Comparison of ENCODE assay signal across 23 cellular contexts in the genomic region with DNA sequence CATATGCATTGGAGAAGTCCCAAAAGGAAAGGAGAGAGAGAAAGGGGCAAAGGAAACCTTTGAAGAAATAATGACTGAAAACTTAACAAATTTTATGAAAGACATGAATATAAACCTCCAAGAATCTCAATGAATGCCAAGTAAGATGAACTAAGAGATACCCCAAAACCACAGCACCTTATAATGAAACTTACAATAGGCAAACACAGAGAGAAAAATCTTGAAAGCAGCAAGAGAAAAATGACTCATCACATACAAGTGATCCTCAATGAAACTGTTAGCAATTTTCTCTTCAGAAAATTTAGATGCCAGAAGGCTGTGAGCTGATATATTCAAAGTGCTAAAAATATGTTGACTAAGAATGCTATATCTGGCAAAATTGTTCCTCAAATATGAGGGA. TPM values are rescaled to one million over a fixed set of nuclear protein-coding genes. Genes with fewer than 3 reads are reported as not detected.
DNase-seq lines count a peak whose midpoint lies in the region; ATAC-seq, FAIRE-seq and TF ChIP-seq lines count a peak whose summit lies in the region.
"Had no signal": no experiment of that assay in that cellular context is flagged by ENCODE, and none has a peak within 500 bp of the region (broad histone marks: within the 10 kb centered on the region; RNA-seq: fewer than 3 reads in every experiment).

No MANE protein-coding gene starts in this region.

- H3K27ac Mint-ChIP-seq in activated CD8-positive, alpha-beta T cell treated with anti-CD3 and anti-CD28 coated beads for 36 hours, result no peak overlapping the region
- H3K27ac Mint-ChIP-seq in activated CD8-positive, alpha-beta T cell treated with anti-CD3 and anti-CD28 coated beads, Interleukin-2, amount 10 ng/mL, durations not matched to agents 7 days and 5 days, result no peak overlapping the region
- no peak overlapping the region for H3K27ac Mint-ChIP-seq in activated naive CD8-positive, alpha-beta T cell treated with anti-CD3 and anti-CD28 coated beads, Interleukin-2, amount 50 U/mL, for 24 hours
- no peak overlapping the region for H3K27ac Mint-ChIP-seq in activated naive CD8-positive, alpha-beta T cell treated with anti-CD3 and anti-CD28 coated beads for 36 hours
- H3K27ac Mint-ChIP-seq in astrocyte (ENCODE audit: unreplicated experiment), result no peak overlapping the region
- H3K27ac Mint-ChIP-seq in osteocyte (ENCODE audit: unreplicated experiment), result no peak overlapping the region
- H3K27ac Mint-ChIP-seq: H9, IgD-negative memory B cell had no signal

- intact Hi-C loops in activated CD8-positive, alpha-beta T cell treated with anti-CD3 and anti-CD28 coated beads for 36 hours (cut with micrococcal nuclease), result no loop called here

- ATAC-seq in activated CD8-positive, alpha-beta T cell treated with anti-CD3 and anti-CD28 coated beads for 36 hours, result peak; percentile 72
- no peak for ATAC-seq in activated CD8-positive, alpha-beta T cell treated with anti-CD3 and anti-CD28 coated beads, Interleukin-2, amount 10 ng/mL, durations not matched to agents 7 days and 5 days
- peak; percentile 36 for ATAC-seq in activated naive CD8-positive, alpha-beta T cell treated with anti-CD3 and anti-CD28 coated beads, Interleukin-2, amount 50 U/mL, for 24 hours

- peaks cover 1% of the 10 kb centered on the region for H3K36me3 Mint-ChIP-seq in activated CD8-positive, alpha-beta T cell treated with anti-CD3 and anti-CD28 coated beads for 36 hours (ENCODE audit: low read depth)
- no peaks in the 10 kb centered on the region for H3K36me3 Mint-ChIP-seq in activated CD8-positive, alpha-beta T cell treated with anti-CD3 and anti-CD28 coated beads, Interleukin-2, amount 10 ng/mL, durations not matched to agents 7 days and 5 days (ENCODE audit: low read depth)
- no peaks in the 10 kb centered on the region for H3K36me3 Mint-ChIP-seq in activated naive CD8-positive, alpha-beta T cell treated with anti-CD3 and anti-CD28 coated beads, Interleukin-2, amount 50 U/mL, for 24 hours (ENCODE audit: low read depth)
- no peaks in the 10 kb centered on the region for H3K36me3 Mint-ChIP-seq in activated naive CD8-positive, alpha-beta T cell treated with anti-CD3 and anti-CD28 coated beads for 36 hours
- H3K36me3 Mint-ChIP-seq in astrocyte (ENCODE audit: low read depth, unreplicated experiment) (no peaks in the 10 kb centered on the region), osteocyte (ENCODE audit: unreplicated experiment) (no peaks in the 10 kb centered on the region)

- FAIRE-seq in astrocyte (lab: Jason Lieb, UNC), result peak; percentile 79

- no peak overlapping the region for H3K4me2 ChIP-seq in astrocyte (ENCODE audit: low read length)
- H3K4me2 ChIP-seq: KMS-11 had no signal

- peaks cover 6% of the 10 kb centered on the region for H3K9me3 Mint-ChIP-seq in activated CD8-positive, alpha-beta T cell treated with anti-CD3 and anti-CD28 coated beads for 36 hours
- H3K9me3 Mint-ChIP-seq in activated CD8-positive, alpha-beta T cell treated with anti-CD3 and anti-CD28 coated beads, Interleukin-2, amount 10 ng/mL, durations not matched to agents 7 days and 5 days (ENCODE audit: insufficient read depth), result no peaks in the 10 kb centered on the region
- H3K9me3 Mint-ChIP-seq in activated naive CD8-positive, alpha-beta T cell treated with anti-CD3 and anti-CD28 coated beads, Interleukin-2, amount 50 U/mL, for 24 hours, result peaks cover 13% of the 10 kb centered on the region
- peaks cover 5% of the 10 kb centered on the region for H3K9me3 Mint-ChIP-seq in activated naive CD8-positive, alpha-beta T cell treated with anti-CD3 and anti-CD28 coated beads for 36 hours
- no peaks in the 10 kb centered on the region for H3K9me3 Mint-ChIP-seq in astrocyte (ENCODE audit: unreplicated experiment)
- peaks cover 12% of the 10 kb centered on the region for H3K9me3 Mint-ChIP-seq in osteocyte (ENCODE audit: unreplicated experiment)

- no peak overlapping the region for H3K27ac ChIP-seq in astrocyte (ENCODE audit: low read depth, low read length)
- H3K27ac ChIP-seq: GM23248, HL-60, KMS-11, Peyer's patch had no signal

- H3K4me3 Mint-ChIP-seq in activated CD8-positive, alpha-beta T cell treated with anti-CD3 and anti-CD28 coated beads for 36 hours, result no peak overlapping the region
- H3K4me3 Mint-ChIP-seq in activated CD8-positive, alpha-beta T cell treated with anti-CD3 and anti-CD28 coated beads, Interleukin-2, amount 10 ng/mL, durations not matched to agents 7 days and 5 days, result no peak overlapping the region
- H3K4me3 Mint-ChIP-seq in activated naive CD8-positive, alpha-beta T cell treated with anti-CD3 and anti-CD28 coated beads, Interleukin-2, amount 50 U/mL, for 24 hours, result no peak overlapping the region
- H3K4me3 Mint-ChIP-seq in activated naive CD8-positive, alpha-beta T cell treated with anti-CD3 and anti-CD28 coated beads for 36 hours, result no peak overlapping the region
- H3K4me3 Mint-ChIP-seq in astrocyte (ENCODE audit: unreplicated experiment) (no peak overlapping the region), osteocyte (ENCODE audit: unreplicated experiment) (no peak overlapping the region)
- H3K4me3 Mint-ChIP-seq: H9, IgD-negative memory B cell had no signal

- no peak for DNase-seq in activated CD8-positive, alpha-beta T cell treated with anti-CD3 and anti-CD28 coated beads for 36 hours
- DNase-seq in activated CD8-positive, alpha-beta T cell treated with anti-CD3 and anti-CD28 coated beads, Interleukin-2, amount 10 ng/mL, durations not matched to agents 7 days and 5 days, result no peak
- no peak for DNase-seq in activated naive CD8-positive, alpha-beta T cell treated with anti-CD3 and anti-CD28 coated beads, Interleukin-2, amount 50 U/mL, for 24 hours
- no peak for DNase-seq in activated naive CD8-positive, alpha-beta T cell treated with anti-CD3 and anti-CD28 coated beads for 36 hours
- no peak for DNase-seq in astrocyte (ENCODE audit: low read depth)
- DNase-seq in osteocyte (ENCODE audit: extremely low spot score, unreplicated experiment), result no peak
- DNase-seq in NOMO-1 treated with DMSO at 0.1 percent for 48 hours (lab: John Stamatoyannopoulos, UW; ENCODE audit: unreplicated experiment), result no peak
- DNase-seq: Calu3, DMS153, GM23248, H9, MM.1S, NCI-H1048, NCI-H1417, NCI-H2029 treated with DMSO at 0.1 percent for 48 hours, NCI-H69, OCI-M1, Peyer's patch, SHP77 treated with DMSO at 0.1 percent for 48 hours had no signal

- H3K27me3 Mint-ChIP-seq in activated CD8-positive, alpha-beta T cell treated with anti-CD3 and anti-CD28 coated beads for 36 hours, result peaks cover 6% of the 10 kb centered on the region
- peaks cover 15% of the 10 kb centered on the region for H3K27me3 Mint-ChIP-seq in activated CD8-positive, alpha-beta T cell treated with anti-CD3 and anti-CD28 coated beads, Interleukin-2, amount 10 ng/mL, durations not matched to agents 7 days and 5 days (ENCODE audit: low read depth)
- H3K27me3 Mint-ChIP-seq in activated naive CD8-positive, alpha-beta T cell treated with anti-CD3 and anti-CD28 coated beads, Interleukin-2, amount 50 U/mL, for 24 hours, result peaks cover 4% of the 10 kb centered on the region
- H3K27me3 Mint-ChIP-seq in activated naive CD8-positive, alpha-beta T cell treated with anti-CD3 and anti-CD28 coated beads for 36 hours, result peaks cover 4% of the 10 kb centered on the region
- no peaks in the 10 kb centered on the region for H3K27me3 Mint-ChIP-seq in astrocyte (ENCODE audit: low read depth, unreplicated experiment)
- peaks cover 13% of the 10 kb centered on the region for H3K27me3 Mint-ChIP-seq in osteocyte (ENCODE audit: unreplicated experiment)

- no peaks in the 10 kb centered on the region for H4K20me1 ChIP-seq in astrocyte (ENCODE audit: insufficient read depth, low read length)

- no peaks in the 10 kb centered on the region for H3K27me3 ChIP-seq in astrocyte (ENCODE audit: insufficient read depth, low read length)
- H3K27me3 ChIP-seq: Peyer's patch had no signal

- no peak for TF ChIP-seq CTCF in activated CD8-positive, alpha-beta T cell treated with anti-CD3 and anti-CD28 coated beads for 36 hours (IDR thresholded peaks at IDR 0.05)
- no peak for TF ChIP-seq CTCF in astrocyte (IDR thresholded peaks at IDR 0.05; ENCODE audit: insufficient read depth, low read depth, low read length)
- no peak for TF ChIP-seq CTCF in osteocyte (IDR thresholded peaks at IDR 0.05)

- no peaks in the 10 kb centered on the region for H3K79me2 ChIP-seq in astrocyte (ENCODE audit: insufficient read depth, low read length)

- no peak overlapping the region for H3K9ac ChIP-seq in astrocyte (ENCODE audit: low read length)
- H3K9ac ChIP-seq: GM23248, KMS-11 had no signal

- H3K9me3 ChIP-seq in astrocyte (ENCODE audit: insufficient read depth, low read depth, low read length), result no peaks in the 10 kb centered on the region
- H3K9me3 ChIP-seq: Peyer's patch had no signal

- no peaks in the 10 kb centered on the region for H3K36me3 ChIP-seq in astrocyte (ENCODE audit: insufficient read depth, low read length)
- H3K36me3 ChIP-seq: Peyer's patch had no signal

- POLR2A ChIA-PET in activated CD8-positive, alpha-beta T cell treated with anti-CD3 and anti-CD28 coated beads for 36 hours (lab: Charles Lee), result no interaction called here
- POLR2A ChIA-PET in activated CD8-positive, alpha-beta T cell treated with anti-CD3 and anti-CD28 coated beads, Interleukin-2, amount 10 ng/mL, durations not matched to agents 7 days and 5 days (lab: Charles Lee), result no interaction called here

- H3K4me3 ChIP-seq in astrocyte (ENCODE audit: insufficient read depth, low read depth, low read length), result no peak overlapping the region
- H3K4me3 ChIP-seq: GM23248, Peyer's patch had no signal

- H3K4me1 Mint-ChIP-seq in activated CD8-positive, alpha-beta T cell treated with anti-CD3 and anti-CD28 coated beads for 36 hours (ENCODE audit: low read depth), result peaks cover 9% of the 10 kb centered on the region
- H3K4me1 Mint-ChIP-seq in activated CD8-positive, alpha-beta T cell treated with anti-CD3 and anti-CD28 coated beads, Interleukin-2, amount 10 ng/mL, durations not matched to agents 7 days and 5 days (ENCODE audit: low read depth), result peaks cover 9% of the 10 kb centered on the region
- peaks cover 9% of the 10 kb centered on the region for H3K4me1 Mint-ChIP-seq in activated naive CD8-positive, alpha-beta T cell treated with anti-CD3 and anti-CD28 coated beads, Interleukin-2, amount 50 U/mL, for 24 hours
- H3K4me1 Mint-ChIP-seq in activated naive CD8-positive, alpha-beta T cell treated with anti-CD3 and anti-CD28 coated beads for 36 hours, result peaks cover 6% of the 10 kb centered on the region
- H3K4me1 Mint-ChIP-seq in astrocyte (ENCODE audit: low read depth, unreplicated experiment) (no peaks in the 10 kb centered on the region), osteocyte (ENCODE audit: unreplicated experiment) (no peaks in the 10 kb centered on the region)

- CTCF ChIA-PET in activated CD8-positive, alpha-beta T cell treated with anti-CD3 and anti-CD28 coated beads for 36 hours (lab: Charles Lee), result no interaction called here
- CTCF ChIA-PET in activated CD8-positive, alpha-beta T cell treated with anti-CD3 and anti-CD28 coated beads, Interleukin-2, amount 10 ng/mL, durations not matched to agents 7 days and 5 days (lab: Charles Lee), result interaction anchor here (0.8 kb wide), 1 partner anchor 32 kb away, joined by 4 read pairs; no protein-coding TSS in a partner anchor

- no peak overlapping the region for H2AFZ ChIP-seq in astrocyte (ENCODE audit: low read depth, low read length)
- H2AFZ ChIP-seq: GM23248 had no signal

- no peaks in the 10 kb centered on the region for H3K4me1 ChIP-seq in astrocyte (ENCODE audit: insufficient read depth, low read length)
- H3K4me1 ChIP-seq: Peyer's patch had no signal

RNA-seq across cellular contexts. Expression of a gene that starts 10.1 kb away (rescaled TPM):
- total RNA-seq in activated CD8-positive, alpha-beta T cell treated with anti-CD3 and anti-CD28 coated beads for 36 hours, result under 1 TPM; 0.22 to 0.23 TPM
- total RNA-seq in activated CD8-positive, alpha-beta T cell treated with anti-CD3 and anti-CD28 coated beads, Interleukin-2, amount 10 ng/mL, durations not matched to agents 7 days and 5 days, result under 1 TPM; 0.58 to 0.65 TPM
- total RNA-seq in activated naive CD8-positive, alpha-beta T cell treated with anti-CD3 and anti-CD28 coated beads for 36 hours, result under 1 TPM; 0.31 to 0.38 TPM
- total RNA-seq in astrocyte (0.18 and 0.48 TPM in 2 replicates), osteocyte (0.21 and 0.32 TPM in 2 replicates)
- total RNA-seq: G401, GM23248 had no signal
